ENCODE assay signal across 1 cellular context in the genomic region with DNA sequence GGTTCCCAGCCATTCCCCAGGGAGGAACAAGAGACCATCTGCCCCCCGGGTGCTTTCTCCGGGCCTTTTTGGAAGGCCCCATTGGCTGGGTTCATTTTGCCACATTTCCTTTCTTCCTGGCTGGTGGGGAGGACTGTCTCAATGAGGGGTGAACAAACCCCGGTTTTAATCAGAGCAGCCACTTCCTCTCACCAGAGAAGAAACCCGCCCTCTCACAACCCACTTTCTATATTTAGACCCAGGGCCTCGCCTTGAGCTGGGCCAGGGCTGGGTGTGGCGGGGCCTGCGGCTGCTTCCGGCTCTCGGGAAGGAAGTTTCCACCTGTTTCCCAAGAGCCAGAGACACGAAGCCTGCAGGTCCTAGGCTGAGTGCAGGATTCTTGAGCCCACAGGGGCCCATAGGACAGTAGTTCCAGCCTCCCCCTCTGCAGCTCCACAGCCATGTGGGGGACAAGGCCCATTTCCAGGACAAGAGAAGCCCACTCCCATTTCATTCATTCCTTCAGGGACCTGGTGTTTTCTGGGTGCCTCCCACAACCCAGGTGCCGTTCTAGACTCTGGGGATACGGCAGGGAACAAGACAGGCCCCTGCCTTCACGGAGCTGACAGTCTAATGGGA.
TF ChIP-seq lines count a peak whose summit lies in the region.

No MANE protein-coding gene starts in this region.

TF ChIP-seq in K562, 482 proteins besides CTCF, POLR2A, EP300 and RAD21 (continued from another document and continues in another):
- TF ChIP-seq ATF3 (IDR thresholded peaks at IDR 0.05) (no peak), ATF3 (CRISPR knock-in tag; conservative IDR thresholded peaks at IDR 0.05) (peak; percentile 44; the same call in 1 of the 2 replicates), CC2D1A (IDR thresholded peaks at IDR 0.05) (no peak), ZNF584 (CRISPR knock-in tag; IDR thresholded peaks at IDR 0.05; ENCODE audit: low read depth) (no peak), CREB3 (tag; conservative IDR thresholded peaks at IDR 0.05; ENCODE audit: low read depth) (0 out of 2 replicates have a peak, but pooled peaks have one; percentile 51), TAF7 (tag; IDR thresholded peaks at IDR 0.05) (no peak), ARHGAP35 (IDR thresholded peaks at IDR 0.05; ENCODE audit: partially characterized antibody) (no peak), PRPF4 (IDR thresholded peaks at IDR 0.05; ENCODE audit: insufficient read depth, low read depth, low read length, poor library complexity, severe bottlenecking) (no peak), SAFB (IDR thresholded peaks at IDR 0.05; ENCODE audit: borderline replicate concordance, low read depth, low read length) (no peak), SMARCC2 (IDR thresholded peaks at IDR 0.05; ENCODE audit: low read depth) (no peak), ZNF212 (CRISPR knock-in tag; IDR thresholded peaks at IDR 0.05) (no peak), SIX5 (IDR thresholded peaks at IDR 0.05; ENCODE audit: borderline replicate concordance in 1 of 2, insufficient read depth in 1 of 2, low read depth in 1 of 2, low read length in 2 of 2) (no peak), MTA1 (IDR thresholded peaks at IDR 0.05; ENCODE audit: borderline replicate concordance) (no peak), GATAD2B (IDR thresholded peaks at IDR 0.05; ENCODE audit: borderline replicate concordance) (peak; percentile 19; the same call in 1 of the 2 replicates), SMAD4 (CRISPR knock-in tag; conservative IDR thresholded peaks at IDR 0.05) (peak; percentile 75), ZNF696 (CRISPR knock-in tag; conservative IDR thresholded peaks at IDR 0.05) (no peak), ZFP36 (IDR thresholded peaks at IDR 0.05; ENCODE audit: low read depth, low read length, partially characterized antibody) (no peak), SLC30A9 (CRISPR knock-in tag; IDR thresholded peaks at IDR 0.05) (no peak), XRCC4 (IDR thresholded peaks at IDR 0.05; ENCODE audit: extremely low read depth, insufficient read depth, insufficient read length) (no peak), ETV1 (tag; conservative IDR thresholded peaks at IDR 0.05; ENCODE audit: low read depth) (peak; percentile 71), NKRF (IDR thresholded peaks at IDR 0.05; ENCODE audit: borderline replicate concordance) (no peak), MCM2 (IDR thresholded peaks at IDR 0.05; ENCODE audit: low read depth) (no peak), CREB1 (IDR thresholded peaks at IDR 0.05) (no peak), CREB1 (CRISPR knock-in tag; IDR thresholded peaks at IDR 0.05) (no peak), STAG1 (CRISPR knock-in tag; IDR thresholded peaks at IDR 0.05; ENCODE audit: borderline replicate concordance) (no peak), CBX3 (IDR thresholded peaks at IDR 0.05; ENCODE audit: borderline replicate concordance in 1 of 2, low read length in 2 of 2) (peak in 1 of 2 experiments; percentile 49; a peak in 1 of 3 replicates), ZNF23 (CRISPR knock-in tag; IDR thresholded peaks at IDR 0.05) (no peak), TCFL5 (CRISPR knock-in tag; conservative IDR thresholded peaks at IDR 0.05) (no peak), POLR2G (IDR thresholded peaks at IDR 0.05; ENCODE audit: low read depth, low read length) (0 out of 2 replicates have a peak, but pooled peaks have one; percentile 31), E2F3 (CRISPR knock-in tag; IDR thresholded peaks at IDR 0.05) (peak; percentile 36; the same call in 1 of the 2 replicates), ZBTB17 (CRISPR knock-in tag; IDR thresholded peaks at IDR 0.05) (0 out of 2 replicates have a peak, but pooled peaks have one; percentile 30), FOXK1 (CRISPR knock-in tag; IDR thresholded peaks at IDR 0.05; ENCODE audit: borderline replicate concordance) (no peak), RB1 (IDR thresholded peaks at IDR 0.05; ENCODE audit: low read depth) (0 out of 2 replicates have a peak, but pooled peaks have one; percentile 18), ETV6 (IDR thresholded peaks at IDR 0.05; ENCODE audit: borderline replicate concordance in 1 of 2, low read depth in 2 of 2, low read length in 1 of 2) (peak; percentile 95 to 98), ETV6 (CRISPR knock-in tag; IDR thresholded peaks at IDR 0.05; ENCODE audit: borderline replicate concordance) (no peak), CHAMP1 (IDR thresholded peaks at IDR 0.05) (no peak), CHD4 (IDR thresholded peaks at IDR 0.05; ENCODE audit: insufficient read depth, insufficient replicate concordance, low read depth, low read length, poor library complexity, severe bottlenecking) (peak; percentile 19), PHF20 (IDR thresholded peaks at IDR 0.05; ENCODE audit: partially characterized antibody) (no peak), MCM5 (IDR thresholded peaks at IDR 0.05; ENCODE audit: low read depth) (no peak), ZNF668 (CRISPR knock-in tag; IDR thresholded peaks at IDR 0.05) (peak; percentile 65), NRF1 (conservative IDR thresholded peaks at IDR 0.05 in 1 of 2, IDR thresholded peaks at IDR 0.05 in 1 of 2) (peak; percentile 26 to 32; a peak in 2 of 4 replicates)
- TF ChIP-seq, protein P1, sequence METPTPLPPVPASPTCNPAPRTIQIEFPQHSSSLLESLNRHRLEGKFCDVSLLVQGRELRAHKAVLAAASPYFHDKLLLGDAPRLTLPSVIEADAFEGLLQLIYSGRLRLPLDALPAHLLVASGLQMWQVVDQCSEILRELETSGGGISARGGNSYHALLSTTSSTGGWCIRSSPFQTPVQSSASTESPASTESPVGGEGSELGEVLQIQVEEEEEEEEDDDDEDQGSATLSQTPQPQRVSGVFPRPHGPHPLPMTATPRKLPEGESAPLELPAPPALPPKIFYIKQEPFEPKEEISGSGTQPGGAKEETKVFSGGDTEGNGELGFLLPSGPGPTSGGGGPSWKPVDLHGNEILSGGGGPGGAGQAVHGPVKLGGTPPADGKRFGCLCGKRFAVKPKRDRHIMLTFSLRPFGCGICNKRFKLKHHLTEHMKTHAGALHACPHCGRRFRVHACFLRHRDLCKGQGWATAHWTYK (CRISPR knock-in tag; IDR thresholded peaks at IDR 0.05) = peak; percentile 46; the same call in 1 of the 2 replicates
- TF ChIP-seq, protein P2, sequence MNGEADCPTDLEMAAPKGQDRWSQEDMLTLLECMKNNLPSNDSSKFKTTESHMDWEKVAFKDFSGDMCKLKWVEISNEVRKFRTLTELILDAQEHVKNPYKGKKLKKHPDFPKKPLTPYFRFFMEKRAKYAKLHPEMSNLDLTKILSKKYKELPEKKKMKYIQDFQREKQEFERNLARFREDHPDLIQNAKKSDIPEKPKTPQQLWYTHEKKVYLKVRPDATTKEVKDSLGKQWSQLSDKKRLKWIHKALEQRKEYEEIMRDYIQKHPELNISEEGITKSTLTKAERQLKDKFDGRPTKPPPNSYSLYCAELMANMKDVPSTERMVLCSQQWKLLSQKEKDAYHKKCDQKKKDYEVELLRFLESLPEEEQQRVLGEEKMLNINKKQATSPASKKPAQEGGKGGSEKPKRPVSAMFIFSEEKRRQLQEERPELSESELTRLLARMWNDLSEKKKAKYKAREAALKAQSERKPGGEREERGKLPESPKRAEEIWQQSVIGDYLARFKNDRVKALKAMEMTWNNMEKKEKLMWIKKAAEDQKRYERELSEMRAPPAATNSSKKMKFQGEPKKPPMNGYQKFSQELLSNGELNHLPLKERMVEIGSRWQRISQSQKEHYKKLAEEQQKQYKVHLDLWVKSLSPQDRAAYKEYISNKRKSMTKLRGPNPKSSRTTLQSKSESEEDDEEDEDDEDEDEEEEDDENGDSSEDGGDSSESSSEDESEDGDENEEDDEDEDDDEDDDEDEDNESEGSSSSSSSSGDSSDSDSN (IDR thresholded peaks at IDR 0.05; ENCODE audit: borderline replicate concordance in 1 of 2, low read depth in 2 of 2, low read length in 2 of 2) = 0 out of 4 replicates have a peak, but pooled peaks of 1 of the 2 experiments have one; percentile 72
- TF ChIP-seq, protein P3, sequence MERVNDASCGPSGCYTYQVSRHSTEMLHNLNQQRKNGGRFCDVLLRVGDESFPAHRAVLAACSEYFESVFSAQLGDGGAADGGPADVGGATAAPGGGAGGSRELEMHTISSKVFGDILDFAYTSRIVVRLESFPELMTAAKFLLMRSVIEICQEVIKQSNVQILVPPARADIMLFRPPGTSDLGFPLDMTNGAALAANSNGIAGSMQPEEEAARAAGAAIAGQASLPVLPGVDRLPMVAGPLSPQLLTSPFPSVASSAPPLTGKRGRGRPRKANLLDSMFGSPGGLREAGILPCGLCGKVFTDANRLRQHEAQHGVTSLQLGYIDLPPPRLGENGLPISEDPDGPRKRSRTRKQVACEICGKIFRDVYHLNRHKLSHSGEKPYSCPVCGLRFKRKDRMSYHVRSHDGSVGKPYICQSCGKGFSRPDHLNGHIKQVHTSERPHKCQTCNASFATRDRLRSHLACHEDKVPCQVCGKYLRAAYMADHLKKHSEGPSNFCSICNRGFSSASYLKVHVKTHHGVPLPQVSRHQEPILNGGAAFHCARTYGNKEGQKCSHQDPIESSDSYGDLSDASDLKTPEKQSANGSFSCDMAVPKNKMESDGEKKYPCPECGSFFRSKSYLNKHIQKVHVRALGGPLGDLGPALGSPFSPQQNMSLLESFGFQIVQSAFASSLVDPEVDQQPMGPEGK (CRISPR knock-in tag; IDR thresholded peaks at IDR 0.05; ENCODE audit: borderline replicate concordance) = no peak
- TF ChIP-seq, protein P4, sequence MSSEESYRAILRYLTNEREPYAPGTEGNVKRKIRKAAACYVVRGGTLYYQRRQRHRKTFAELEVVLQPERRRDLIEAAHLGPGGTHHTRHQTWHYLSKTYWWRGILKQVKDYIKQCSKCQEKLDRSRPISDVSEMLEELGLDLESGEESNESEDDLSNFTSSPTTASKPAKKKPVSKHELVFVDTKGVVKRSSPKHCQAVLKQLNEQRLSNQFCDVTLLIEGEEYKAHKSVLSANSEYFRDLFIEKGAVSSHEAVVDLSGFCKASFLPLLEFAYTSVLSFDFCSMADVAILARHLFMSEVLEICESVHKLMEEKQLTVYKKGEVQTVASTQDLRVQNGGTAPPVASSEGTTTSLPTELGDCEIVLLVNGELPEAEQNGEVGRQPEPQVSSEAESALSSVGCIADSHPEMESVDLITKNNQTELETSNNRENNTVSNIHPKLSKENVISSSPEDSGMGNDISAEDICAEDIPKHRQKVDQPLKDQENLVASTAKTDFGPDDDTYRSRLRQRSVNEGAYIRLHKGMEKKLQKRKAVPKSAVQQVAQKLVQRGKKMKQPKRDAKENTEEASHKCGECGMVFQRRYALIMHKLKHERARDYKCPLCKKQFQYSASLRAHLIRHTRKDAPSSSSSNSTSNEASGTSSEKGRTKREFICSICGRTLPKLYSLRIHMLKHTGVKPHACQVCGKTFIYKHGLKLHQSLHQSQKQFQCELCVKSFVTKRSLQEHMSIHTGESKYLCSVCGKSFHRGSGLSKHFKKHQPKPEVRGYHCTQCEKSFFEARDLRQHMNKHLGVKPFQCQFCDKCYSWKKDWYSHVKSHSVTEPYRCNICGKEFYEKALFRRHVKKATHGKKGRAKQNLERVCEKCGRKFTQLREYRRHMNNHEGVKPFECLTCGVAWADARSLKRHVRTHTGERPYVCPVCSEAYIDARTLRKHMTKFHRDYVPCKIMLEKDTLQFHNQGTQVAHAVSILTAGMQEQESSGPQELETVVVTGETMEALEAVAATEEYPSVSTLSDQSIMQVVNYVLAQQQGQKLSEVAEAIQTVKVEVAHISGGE (CRISPR knock-in tag; IDR thresholded peaks at IDR 0.05) = peak in 1 of 3 experiments; percentile 79; a peak in 2 of 6 replicates
- TF ChIP-seq, protein P5, sequence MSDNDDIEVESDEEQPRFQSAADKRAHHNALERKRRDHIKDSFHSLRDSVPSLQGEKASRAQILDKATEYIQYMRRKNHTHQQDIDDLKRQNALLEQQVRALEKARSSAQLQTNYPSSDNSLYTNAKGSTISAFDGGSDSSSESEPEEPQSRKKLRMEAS (CRISPR knock-in tag; IDR thresholded peaks at IDR 0.05) = peak; percentile 80
